ENCODE assay signal across 27 cellular contexts in the genomic region with DNA sequence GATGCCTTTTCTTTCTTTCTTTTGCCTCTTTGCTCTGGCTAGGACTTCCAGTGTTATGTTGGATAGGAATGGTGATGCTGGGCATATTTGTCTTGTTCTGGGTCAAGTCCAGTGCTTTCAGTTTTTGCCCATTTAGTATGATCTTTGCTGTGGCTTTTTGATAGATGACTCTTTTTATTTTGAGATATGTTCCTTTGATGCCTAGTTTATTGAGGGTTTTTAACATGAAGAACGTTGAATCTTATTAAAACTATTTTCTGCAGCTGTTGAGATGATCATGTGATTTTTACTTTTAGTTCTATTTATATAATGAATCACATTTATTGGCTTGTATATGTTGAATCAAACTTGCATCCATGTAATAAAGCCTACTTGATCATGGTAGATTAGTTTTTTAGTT.
"Had no signal": no experiment of that assay in that cellular context is flagged by ENCODE, and none has a peak within 500 bp of the region (broad histone marks: within the 10 kb centered on the region; RNA-seq: fewer than 3 reads in every experiment).

No MANE protein-coding gene starts in this region.

- H3K9me3 Mint-ChIP-seq: stimulated activated effector memory CD8-positive, alpha-beta T cell treated with anti-CD3 and anti-CD28 coated beads, Interleukin-12 subunit alpha, Interleukin-12 subunit beta, amount 100 ng/mL, for 72 hours; stimulated activated memory B cell treated with anti-CD40 and anti-IgM and Interleukin-4, amounts not matched to agents 10 μg/mL and 1 μg/mL and 100 μg/mL, for 72 hours; stimulated activated naive B cell treated with anti-CD40 and anti-IgM and Interleukin-4, amounts not matched to agents 10 μg/mL and 1 μg/mL and 100 μg/mL, for 72 hours; stimulated activated naive CD8-positive, alpha-beta T cell treated with anti-CD3 and anti-CD28 coated beads, Interleukin-15, amount 100 ng/mL, for 72 hours; stimulated activated naive CD8-positive, alpha-beta T cell treated with anti-CD3 and anti-CD28 coated beads, Interleukin-15, Interleukin-2, amounts not matched to agents 100 ng/mL and 50 ng/mL, for 24 hours had no signal

- H3K27me3 Mint-ChIP-seq: stimulated activated memory B cell treated with anti-CD40 and anti-IgM and Interleukin-4, amounts not matched to agents 10 μg/mL and 1 μg/mL and 100 μg/mL, for 72 hours; stimulated activated naive CD8-positive, alpha-beta T cell treated with anti-CD3 and anti-CD28 coated beads, Interleukin-15, Interleukin-2, amounts not matched to agents 100 ng/mL and 50 ng/mL, for 24 hours had no signal

- H3K27ac Mint-ChIP-seq: stimulated activated effector memory CD8-positive, alpha-beta T cell treated with anti-CD3 and anti-CD28 coated beads, Interleukin-12 subunit alpha, Interleukin-12 subunit beta, amount 100 ng/mL, for 72 hours; stimulated activated memory B cell treated with anti-CD40 and anti-IgM and Interleukin-4, amounts not matched to agents 10 μg/mL and 1 μg/mL and 100 μg/mL, for 72 hours; stimulated activated naive B cell treated with anti-CD40 and anti-IgM and Interleukin-4, amounts not matched to agents 10 μg/mL and 1 μg/mL and 100 μg/mL, for 72 hours; stimulated activated naive CD8-positive, alpha-beta T cell treated with anti-CD3 and anti-CD28 coated beads, Interleukin-15, amount 100 ng/mL, for 72 hours; stimulated activated naive CD8-positive, alpha-beta T cell treated with anti-CD3 and anti-CD28 coated beads, Interleukin-15, Interleukin-2, amounts not matched to agents 100 ng/mL and 50 ng/mL, for 24 hours; type B pancreatic cell had no signal

- H3K4me3 ChIP-seq: stomach, suprapubic skin, testis, thoracic aorta, thyroid gland, tibial artery, tibial nerve, upper lobe of left lung, upper lobe of right lung, uterus, vagina had no signal

- H3K4me1 Mint-ChIP-seq: stimulated activated effector memory CD8-positive, alpha-beta T cell treated with anti-CD3 and anti-CD28 coated beads, Interleukin-12 subunit alpha, Interleukin-12 subunit beta, amount 100 ng/mL, for 72 hours; stimulated activated memory B cell treated with anti-CD40 and anti-IgM and Interleukin-4, amounts not matched to agents 10 μg/mL and 1 μg/mL and 100 μg/mL, for 72 hours; stimulated activated naive B cell treated with anti-CD40 and anti-IgM and Interleukin-4, amounts not matched to agents 10 μg/mL and 1 μg/mL and 100 μg/mL, for 72 hours; stimulated activated naive CD8-positive, alpha-beta T cell treated with anti-CD3 and anti-CD28 coated beads, Interleukin-15, amount 100 ng/mL, for 72 hours had no signal

- H3K4me1 ChIP-seq: stomach, suprapubic skin, testis, thyroid gland, tibial artery, tibial nerve, upper lobe of left lung, upper lobe of right lung, uterus, vagina had no signal

- H3K36me3 ChIP-seq: stomach, suprapubic skin, thoracic aorta, thyroid gland, tibial artery, tibial nerve, upper lobe of left lung, upper lobe of right lung, uterus, vagina had no signal

- H3K27me3 ChIP-seq: stomach, suprapubic skin, testis, thyroid gland, tibial artery, tibial nerve, upper lobe of left lung, upper lobe of right lung, uterus, vagina had no signal

- DNase-seq: stimulated activated CD4-positive, alpha-beta T cell treated with anti-CD3 and anti-CD28 coated beads, Interleukin-2, amount 100 ng/mL, for 48 hours; stimulated activated CD4-positive, alpha-beta T cell treated with anti-CD3 and anti-CD28 coated beads, Interleukin-4, amount 100 ng/mL, for 1 hour; stimulated activated CD4-positive, alpha-beta T cell treated with anti-CD3 and anti-CD28 coated beads, Interleukin-4, amount 100 ng/mL, for 24 hours; stimulated activated CD4-positive, alpha-beta T cell treated with anti-CD3 and anti-CD28 coated beads, Interleukin-4, amount 100 ng/mL, for 4 hours; stimulated activated CD8-positive, alpha-beta memory T cell treated with anti-CD3 and anti-CD28 coated beads, Interleukin-4, amount 100 ng/mL, for 48 hours; stimulated activated naive B cell treated with anti-CD40 and anti-IgM and Interleukin-4, amounts not matched to agents 10 μg/mL and 1 μg/mL and 100 μg/mL, for 72 hours; stimulated activated naive CD4-positive, alpha-beta T cell; stimulated activated naive CD4-positive, alpha-beta T cell treated with Interleukin-2 at 50 U/mL for 16 hours; stimulated activated naive CD8-positive, alpha-beta T cell treated with anti-CD3 and anti-CD28 coated beads, Interleukin-15, amount 100 ng/mL, for 72 hours; stimulated activated naive CD8-positive, alpha-beta T cell treated with anti-CD3 and anti-CD28 coated beads, Interleukin-15, Interleukin-2, amounts not matched to agents 100 U/mL and 50 U/mL, for 24 hours; stomach; substantia nigra; testis; thyroid gland; tibial artery; trophoblast cell; upper lobe of left lung; upper lobe of right lung; uterus had no signal

- H3K36me3 Mint-ChIP-seq: stimulated activated effector memory CD8-positive, alpha-beta T cell treated with anti-CD3 and anti-CD28 coated beads, Interleukin-12 subunit alpha, Interleukin-12 subunit beta, amount 100 ng/mL, for 72 hours; stimulated activated memory B cell treated with anti-CD40 and anti-IgM and Interleukin-4, amounts not matched to agents 10 μg/mL and 1 μg/mL and 100 μg/mL, for 72 hours; stimulated activated naive B cell treated with anti-CD40 and anti-IgM and Interleukin-4, amounts not matched to agents 10 μg/mL and 1 μg/mL and 100 μg/mL, for 72 hours; type B pancreatic cell had no signal

- H3K27ac ChIP-seq: stomach, suprapubic skin, testis, thoracic aorta, thyroid gland, tibial artery, tibial nerve, upper lobe of left lung, upper lobe of right lung, uterus, vagina had no signal

- ATAC-seq: stimulated activated effector memory CD8-positive, alpha-beta T cell treated with anti-CD3 and anti-CD28 coated beads, Interleukin-12 subunit alpha, Interleukin-12 subunit beta, amount 100 ng/mL, for 72 hours; stimulated activated memory B cell treated with anti-CD40 and anti-IgM and Interleukin-4, amounts not matched to agents 10 μg/mL and 1 μg/mL and 100 μg/mL, for 72 hours; stimulated activated naive B cell treated with anti-CD40 and anti-IgM and Interleukin-4, amounts not matched to agents 10 μg/mL and 1 μg/mL and 100 μg/mL, for 72 hours; stimulated activated naive CD8-positive, alpha-beta T cell treated with anti-CD3 and anti-CD28 coated beads, Interleukin-15, amount 100 ng/mL, for 72 hours; stimulated activated naive CD8-positive, alpha-beta T cell treated with anti-CD3 and anti-CD28 coated beads, Interleukin-15, Interleukin-2, amounts not matched to agents 100 U/mL and 50 U/mL, for 24 hours; upper lobe of right lung had no signal

- H3K4me3 Mint-ChIP-seq: stimulated activated effector memory CD8-positive, alpha-beta T cell treated with anti-CD3 and anti-CD28 coated beads, Interleukin-12 subunit alpha, Interleukin-12 subunit beta, amount 100 ng/mL, for 72 hours; stimulated activated memory B cell treated with anti-CD40 and anti-IgM and Interleukin-4, amounts not matched to agents 10 μg/mL and 1 μg/mL and 100 μg/mL, for 72 hours; stimulated activated naive B cell treated with anti-CD40 and anti-IgM and Interleukin-4, amounts not matched to agents 10 μg/mL and 1 μg/mL and 100 μg/mL, for 72 hours; stimulated activated naive CD8-positive, alpha-beta T cell treated with anti-CD3 and anti-CD28 coated beads, Interleukin-15, amount 100 ng/mL, for 72 hours; stimulated activated naive CD8-positive, alpha-beta T cell treated with anti-CD3 and anti-CD28 coated beads, Interleukin-15, Interleukin-2, amounts not matched to agents 100 ng/mL and 50 ng/mL, for 24 hours; type B pancreatic cell had no signal

- H3K9me3 ChIP-seq: suprapubic skin, testis, thoracic aorta, thyroid gland, tibial artery, tibial nerve, upper lobe of left lung, upper lobe of right lung, uterus, vagina had no signal
